Comparison of ENCODE assay signal across 1 cellular context in genomic region chr12:68237523-68238070, GRCh38.
TF ChIP-seq lines count a peak whose summit lies in the region.

No MANE protein-coding gene starts in this region.

TF ChIP-seq in GM12878, 131 proteins besides CTCF, POLR2A, EP300 and RAD21:
- TF ChIP-seq E2F8 (IDR thresholded peaks at IDR 0.05; ENCODE audit: low read depth, partially characterized antibody) (no peak), POU2F2 (IDR thresholded peaks at IDR 0.05; ENCODE audit: borderline replicate concordance, low read depth, low read length) (no peak), MYC (IDR thresholded peaks at IDR 0.05; ENCODE audit: insufficient read depth, insufficient read length, insufficient replicate concordance, low read length, severe bottlenecking) (no peak), BCLAF1 (IDR thresholded peaks at IDR 0.05) (no peak), ZNF592 (IDR thresholded peaks at IDR 0.05) (no peak), NR2F1 (conservative IDR thresholded peaks at IDR 0.05) (no peak), IKZF2 (IDR thresholded peaks at IDR 0.05) (no peak), ZNF24 (IDR thresholded peaks at IDR 0.05) (no peak), TBL1XR1 (IDR thresholded peaks at IDR 0.05; ENCODE audit: low read depth, low read length) (no peak), BMI1 (IDR thresholded peaks at IDR 0.05; ENCODE audit: borderline replicate concordance) (no peak), IKZF1 (conservative IDR thresholded peaks at IDR 0.05) (no peak), EGR1 (IDR thresholded peaks at IDR 0.05; ENCODE audit: borderline replicate concordance in 1 of 2, low read depth in 2 of 2, low read length in 2 of 2) (no peak), SMAD1 (IDR thresholded peaks at IDR 0.05; ENCODE audit: low read depth, partially characterized antibody) (no peak), STAT1 (conservative IDR thresholded peaks at IDR 0.05) (no peak)
- TF ChIP-seq, protein P1, sequence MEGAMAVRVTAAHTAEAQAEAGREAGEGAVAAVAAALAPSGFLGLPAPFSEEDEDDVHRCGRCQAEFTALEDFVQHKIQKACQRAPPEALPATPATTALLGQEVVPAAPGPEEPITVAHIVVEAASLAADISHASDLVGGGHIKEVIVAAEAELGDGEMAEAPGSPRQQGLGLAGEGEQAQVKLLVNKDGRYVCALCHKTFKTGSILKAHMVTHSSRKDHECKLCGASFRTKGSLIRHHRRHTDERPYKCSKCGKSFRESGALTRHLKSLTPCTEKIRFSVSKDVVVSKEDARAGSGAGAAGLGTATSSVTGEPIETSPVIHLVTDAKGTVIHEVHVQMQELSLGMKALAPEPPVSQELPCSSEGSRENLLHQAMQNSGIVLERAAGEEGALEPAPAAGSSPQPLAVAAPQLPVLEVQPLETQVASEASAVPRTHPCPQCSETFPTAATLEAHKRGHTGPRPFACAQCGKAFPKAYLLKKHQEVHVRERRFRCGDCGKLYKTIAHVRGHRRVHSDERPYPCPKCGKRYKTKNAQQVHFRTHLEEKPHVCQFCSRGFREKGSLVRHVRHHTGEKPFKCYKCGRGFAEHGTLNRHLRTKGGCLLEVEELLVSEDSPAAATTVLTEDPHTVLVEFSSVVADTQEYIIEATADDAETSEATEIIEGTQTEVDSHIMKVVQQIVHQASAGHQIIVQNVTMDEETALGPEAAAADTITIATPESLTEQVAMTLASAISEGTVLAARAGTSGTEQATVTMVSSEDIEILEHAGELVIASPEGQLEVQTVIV (IDR thresholded peaks at IDR 0.05; ENCODE audit: borderline replicate concordance, partially characterized antibody), result no peak
